ENCODE assay signal across 16 cellular contexts in the genomic region with DNA sequence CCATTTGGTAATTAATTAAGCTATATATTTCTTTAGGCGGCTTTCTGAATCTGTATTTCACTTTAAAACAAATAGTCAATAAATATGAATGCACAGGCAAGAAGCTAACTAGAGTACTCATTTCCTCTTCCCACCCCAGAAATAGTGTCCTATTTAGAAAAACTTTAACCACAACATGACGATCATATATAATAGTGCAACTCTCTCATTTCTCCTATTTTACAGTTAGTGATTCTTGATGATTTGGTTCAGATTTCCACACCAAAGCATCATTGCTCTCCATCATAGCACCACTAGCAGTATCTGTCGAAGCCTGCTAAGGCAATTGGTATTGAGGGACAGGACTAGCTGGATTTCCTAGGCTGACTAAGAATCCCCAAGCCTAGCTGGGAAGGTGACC.
DNase-seq lines count a peak whose midpoint lies in the region; ATAC-seq and TF ChIP-seq lines count a peak whose summit lies in the region.
"Had no signal": no experiment of that assay in that cellular context is flagged by ENCODE, and none has a peak within 500 bp of the region (broad histone marks: within the 10 kb centered on the region; RNA-seq: fewer than 3 reads in every experiment).

No MANE protein-coding gene starts in this region.

- peaks cover 0 to 4% (median 0%) of the 10 kb centered on the region in 3 donors for H3K27me3 Mint-ChIP-seq in naive B cell

- H3K27me3 ChIP-seq in lower lobe of right lung (ENCODE audit: low read depth) (no peaks in the 10 kb centered on the region), colonic mucosa (no peaks in the 10 kb centered on the region)
- H3K27me3 ChIP-seq: heart left ventricle had no signal

- peak overlapping the region in 6 of 8 donors; percentile 12 to 79 (median 62) for H3K4me3 Mint-ChIP-seq in naive B cell

- peaks cover 13 to 23% (median 14%) of the 10 kb centered on the region in 3 donors for H3K4me1 Mint-ChIP-seq in naive B cell

- H3K4me3 ChIP-seq in lower lobe of right lung = no peak overlapping the region
- no peak overlapping the region for H3K4me3 ChIP-seq in colonic mucosa
- H3K4me3 ChIP-seq: heart left ventricle, thoracic aorta had no signal

- H3K27ac Mint-ChIP-seq in naive B cell = peak overlapping the region in 3 of 6 donors; percentile 8 to 86 (median 69)

- no peaks in the 10 kb centered on the region for H3K9me3 ChIP-seq in lower lobe of right lung
- H3K9me3 ChIP-seq in colonic mucosa = no peaks in the 10 kb centered on the region
- H3K9me3 ChIP-seq: thoracic aorta had no signal

- no peaks in the 10 kb centered on the region for H3K36me3 Mint-ChIP-seq in naive B cell

- intact Hi-C loops in lower lobe of right lung (cut with DNase I) (no loop called here), colonic mucosa (cut with DNase I) (no loop called here)

- DNase-seq in naive B cell = peak; percentile 48
- no peak for DNase-seq in NCI-H1092 treated with DMSO at 0.1 percent for 48 hours (lab: John Stamatoyannopoulos, UW)
- DNase-seq in lower lobe of right lung = no peak
- no peak for DNase-seq in NCI-H146 treated with DMSO at 0.1 percent for 48 hours (lab: John Stamatoyannopoulos, UW; ENCODE audit: unreplicated experiment)
- no peak for DNase-seq in colonic mucosa
- DNase-seq: aorta; Calu3; effector memory CD4-positive, alpha-beta T cell; heart left ventricle; mammary epithelial cell; NCI-H1694 had no signal

- H3K9me3 Mint-ChIP-seq in naive B cell = peaks cover 0 to 16% (median 0%) of the 10 kb centered on the region in 7 donors

- H3K4me1 ChIP-seq in lower lobe of right lung (no peaks in the 10 kb centered on the region), colonic mucosa (no peaks in the 10 kb centered on the region)
- H3K4me1 ChIP-seq: heart left ventricle had no signal

- no peak overlapping the region for H3K9ac ChIP-seq in colonic mucosa (ENCODE audit: low read depth in 2 of 2, low read length in 2 of 2)

- H3K27ac ChIP-seq in lower lobe of right lung (no peak overlapping the region), colonic mucosa (no peak overlapping the region)
- H3K27ac ChIP-seq: heart left ventricle, thoracic aorta had no signal

- no peaks in the 10 kb centered on the region for H3K36me3 ChIP-seq in lower lobe of right lung
- no peaks in the 10 kb centered on the region for H3K36me3 ChIP-seq in colonic mucosa
- H3K36me3 ChIP-seq: heart left ventricle, thoracic aorta had no signal

- TF ChIP-seq CTCF in lower lobe of right lung (IDR thresholded peaks at IDR 0.05) = no peak
- no peak for TF ChIP-seq CTCF in colonic mucosa (IDR thresholded peaks at IDR 0.05)

- peak; percentile 82 for ATAC-seq in GM19023 (IDR thresholded peaks at IDR 0.05; ENCODE audit: unreplicated experiment)
- ATAC-seq in GM21786 (IDR thresholded peaks at IDR 0.05; ENCODE audit: unreplicated experiment) = peak; percentile 99
- ATAC-seq in HG03159 (IDR thresholded peaks at IDR 0.05; ENCODE audit: unreplicated experiment) = peak; percentile 98
- ATAC-seq in naive B cell (ENCODE audit: low read depth in 2 of 2) = peak; percentile 95 to 96
- no peak for ATAC-seq in lower lobe of right lung
- ATAC-seq: heart left ventricle, Panc1 had no signal

Comparison
In these comparisons a context has a peak if more than half of its experiments do, and no peak if none do; other contexts are left out.
1. ATAC-seq: peak in GM19023 (single experiment), GM21786 (single experiment), HG03159 (single experiment) and naive B cell (2 of 2); none in lower lobe of right lung (0 of 2).